ENCODE assay signal across 1 cellular context in genomic region chr12:27292718-27293117, GRCh38.
TF ChIP-seq lines count a peak whose summit lies in the region.

No MANE protein-coding gene starts in this region.

TF ChIP-seq in endothelial cell of umbilical vein, 7 proteins besides CTCF, POLR2A, EP300 and RAD21:
- TF ChIP-seq EZH2 (IDR thresholded peaks at IDR 0.05; ENCODE audit: borderline replicate concordance, low read depth, low read length, severe bottlenecking) (no peak), JUN (IDR thresholded peaks at IDR 0.05; ENCODE audit: borderline replicate concordance, insufficient read depth, insufficient read length, low read depth) (peak; percentile 5)
